Comparison of ENCODE assay signal across 17 cellular contexts in the genomic region with DNA sequence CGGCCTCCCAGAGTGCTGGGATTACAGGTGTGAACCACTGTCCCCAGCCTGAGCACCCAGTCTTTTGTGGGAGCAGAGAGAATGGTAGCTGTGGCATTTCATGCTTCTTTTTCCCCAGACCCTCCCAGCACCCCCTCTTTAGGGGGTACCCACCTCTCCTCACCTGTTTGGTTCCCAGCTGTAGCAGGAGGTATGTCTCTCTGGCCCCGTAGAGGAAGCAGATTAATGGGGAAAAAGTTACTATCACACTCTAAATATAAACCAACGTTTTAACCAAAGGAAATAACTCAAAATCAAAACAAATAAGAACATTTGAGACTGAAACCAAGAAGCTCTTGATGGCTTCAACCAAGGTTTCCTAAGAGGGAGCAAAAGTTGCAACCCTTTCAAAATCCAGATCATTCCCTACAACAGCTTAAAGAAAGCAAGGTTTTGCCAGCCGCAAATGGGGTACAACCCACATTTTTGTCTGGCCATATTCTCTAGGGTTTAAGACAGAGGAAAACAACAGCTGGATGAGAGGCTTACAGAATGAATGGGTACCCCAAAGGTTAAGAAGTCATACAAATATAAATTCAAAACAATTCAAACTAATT. TPM values are rescaled to one million over a fixed set of nuclear protein-coding genes. Genes with fewer than 3 reads are reported as not detected.
DNase-seq lines count a peak whose midpoint lies in the region; ATAC-seq lines count a peak whose summit lies in the region.
"Had no signal": no experiment of that assay in that cellular context is flagged by ENCODE, and none has a peak within 500 bp of the region (broad histone marks: within the 10 kb centered on the region; RNA-seq: fewer than 3 reads in every experiment).

No MANE protein-coding gene starts in this region.

- H3K4me1 Mint-ChIP-seq in activated T-cell treated with anti-CD3 and anti-CD28 coated beads, Interleukin-2, amount 50 U/mL, for 72 hours (ENCODE audit: low read depth): peaks cover 83% of the 10 kb centered on the region
- H3K4me1 Mint-ChIP-seq in activated naive CD8-positive, alpha-beta T cell treated with anti-CD3 and anti-CD28 coated beads, Interleukin-2, amount 10 ng/mL, durations not matched to agents 7 days and 5 days: peaks cover 49% of the 10 kb centered on the region

- H3K27ac Mint-ChIP-seq in activated T-cell treated with anti-CD3 and anti-CD28 coated beads, Interleukin-2, amount 50 U/mL, for 72 hours: peak overlapping the region; percentile 83
- peak overlapping the region; percentile 78 for H3K27ac Mint-ChIP-seq in activated naive CD8-positive, alpha-beta T cell treated with anti-CD3 and anti-CD28 coated beads, Interleukin-2, amount 10 ng/mL, durations not matched to agents 7 days and 5 days

- no peak overlapping the region for H3K27ac ChIP-seq in caudate nucleus (ENCODE audit: low read depth, low read length)
- H3K27ac ChIP-seq: ascending aorta, ovary, right lobe of liver, SJCRH30, uterus had no signal

- DNase-seq in activated T-cell treated with anti-CD3 and anti-CD28 coated beads, Interleukin-2, amount 50 U/mL, for 72 hours: no peak
- no peak for DNase-seq in activated T-cell treated with anti-CD3 and anti-CD28 coated beads for 4 hours
- DNase-seq in MV-4-11 (lab: John Stamatoyannopoulos, UW): peak; percentile 14
- no peak for DNase-seq in activated naive CD8-positive, alpha-beta T cell treated with anti-CD3 and anti-CD28 coated beads, Interleukin-2, amount 10 ng/mL, durations not matched to agents 7 days and 5 days
- DNase-seq in stimulated activated naive CD8-positive, alpha-beta T cell treated with anti-CD3 and anti-CD28 coated beads, Interleukin-15, Interleukin-2, amounts not matched to agents 100 U/mL and 50 U/mL, for 24 hours: no peak
- DNase-seq in GM19238 (ENCODE audit: insufficient read length, low spot score): no peak
- DNase-seq in NCI-H2171 (lab: John Stamatoyannopoulos, UW): no peak
- DNase-seq in caudate nucleus (lab: John Stamatoyannopoulos, UW): no peak
- DNase-seq: activated CD4-positive, alpha-beta T cell treated with anti-CD3 and anti-CD28 coated beads for 1 hour; head of caudate nucleus; Kasumi-1; NCI-H69; ovary; right lobe of liver; SJCRH30; uterus had no signal

- POLR2A ChIA-PET in activated naive CD8-positive, alpha-beta T cell treated with anti-CD3 and anti-CD28 coated beads, Interleukin-2, amount 10 ng/mL, durations not matched to agents 7 days and 5 days (lab: Charles Lee): interaction anchor here (0.6 to 3.3 kb wide), 12 partner anchors 8 to 90 kb away, joined by 3 to 21 read pairs (median 4); partner anchors contain the start of genes RNF125 and RNF138

- ATAC-seq in activated T-cell treated with anti-CD3 and anti-CD28 coated beads, Interleukin-2, amount 50 U/mL, for 72 hours (replicated peaks in 1 of 2): peak; percentile 28 to 34
- peak; percentile 38 for ATAC-seq in activated naive CD8-positive, alpha-beta T cell treated with anti-CD3 and anti-CD28 coated beads, Interleukin-2, amount 10 ng/mL, durations not matched to agents 7 days and 5 days (ENCODE audit: low read depth)
- ATAC-seq in stimulated activated naive CD8-positive, alpha-beta T cell treated with anti-CD3 and anti-CD28 coated beads, Interleukin-15, Interleukin-2, amounts not matched to agents 100 U/mL and 50 U/mL, for 24 hours: peak; percentile 32
- ATAC-seq: right lobe of liver had no signal

- peak overlapping the region; percentile 65 to 78 for H3K4me3 Mint-ChIP-seq in activated T-cell treated with anti-CD3 and anti-CD28 coated beads, Interleukin-2, amount 50 U/mL, for 72 hours
- peak overlapping the region; percentile 77 for H3K4me3 Mint-ChIP-seq in activated naive CD8-positive, alpha-beta T cell treated with anti-CD3 and anti-CD28 coated beads, Interleukin-2, amount 10 ng/mL, durations not matched to agents 7 days and 5 days

- no peaks in the 10 kb centered on the region for H3K9me3 Mint-ChIP-seq in activated T-cell treated with anti-CD3 and anti-CD28 coated beads, Interleukin-2, amount 50 U/mL, for 72 hours
- H3K9me3 Mint-ChIP-seq in activated naive CD8-positive, alpha-beta T cell treated with anti-CD3 and anti-CD28 coated beads, Interleukin-2, amount 10 ng/mL, durations not matched to agents 7 days and 5 days: no peaks in the 10 kb centered on the region

- no peaks in the 10 kb centered on the region for H3K27me3 Mint-ChIP-seq in activated T-cell treated with anti-CD3 and anti-CD28 coated beads, Interleukin-2, amount 50 U/mL, for 72 hours (ENCODE audit: low read depth)
- no peaks in the 10 kb centered on the region for H3K27me3 Mint-ChIP-seq in activated naive CD8-positive, alpha-beta T cell treated with anti-CD3 and anti-CD28 coated beads, Interleukin-2, amount 10 ng/mL, durations not matched to agents 7 days and 5 days

- H3K36me3 Mint-ChIP-seq in activated T-cell treated with anti-CD3 and anti-CD28 coated beads, Interleukin-2, amount 50 U/mL, for 72 hours (ENCODE audit: insufficient read depth in 2 of 2): peaks cover 4 to 31% of the 10 kb centered on the region in 2 donors
- H3K36me3 Mint-ChIP-seq in activated naive CD8-positive, alpha-beta T cell treated with anti-CD3 and anti-CD28 coated beads, Interleukin-2, amount 10 ng/mL, durations not matched to agents 7 days and 5 days: peaks cover 57% of the 10 kb centered on the region

RNA-seq across cellular contexts. Expression of gene RNF125, which starts 8.0 kb away (rescaled TPM):
- total RNA-seq in activated T-cell treated with anti-CD3 and anti-CD28 coated beads, Interleukin-2, amount 50 U/mL, for 72 hours: 10 to 100 TPM; 40.5 to 43.3 TPM
- 10 to 100 TPM; 29.0 to 31.2 TPM for total RNA-seq in activated naive CD8-positive, alpha-beta T cell treated with anti-CD3 and anti-CD28 coated beads, Interleukin-2, amount 10 ng/mL, durations not matched to agents 7 days and 5 days
